8 cellular contexts compared by ENCODE assay signal in the genomic region with DNA sequence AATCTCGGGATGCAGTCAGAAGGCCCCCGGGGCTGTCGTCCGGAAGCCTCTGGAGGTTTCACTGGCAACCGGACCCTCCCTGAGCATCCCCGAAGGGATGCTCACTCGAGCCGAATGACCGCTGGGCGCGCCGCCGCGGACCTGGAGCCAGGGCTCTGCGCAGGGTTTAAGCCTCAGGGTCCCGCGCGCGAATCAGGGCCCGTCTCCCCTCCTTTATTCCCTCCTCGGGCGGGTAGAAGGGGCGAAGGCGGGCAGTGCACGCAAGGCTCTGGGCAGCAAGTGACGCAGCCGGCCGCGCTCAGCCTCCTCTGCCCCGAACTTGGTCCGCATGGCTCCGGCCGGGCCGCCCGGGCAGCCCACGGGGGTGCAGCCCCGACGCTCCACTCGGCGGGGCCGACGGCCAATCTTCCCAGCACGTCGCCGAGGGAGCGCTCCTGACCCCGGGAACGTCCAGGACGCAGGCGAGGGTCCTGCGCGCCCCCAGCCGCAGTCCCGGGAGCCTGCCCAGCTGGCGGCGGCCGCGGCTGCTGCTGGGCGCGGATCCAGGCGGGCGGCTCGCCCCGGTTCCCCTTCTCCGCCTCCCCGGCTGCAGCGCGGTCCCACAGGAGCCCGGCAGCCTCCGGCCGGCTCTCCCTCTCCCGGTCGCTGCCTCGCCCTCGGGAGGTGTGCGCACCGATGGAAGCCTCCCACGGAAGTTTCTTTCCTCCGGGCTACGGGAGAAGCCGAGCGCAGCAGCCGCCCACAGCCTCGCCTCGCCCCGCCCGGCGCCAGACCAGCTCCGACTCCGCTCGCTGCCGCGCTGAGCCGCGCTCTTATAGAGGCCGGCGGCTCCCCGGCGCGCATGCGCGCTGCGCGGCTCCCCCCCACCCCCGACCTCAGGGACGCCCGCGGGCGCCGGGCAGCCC.
DNase-seq lines count a peak whose midpoint lies in the region; ATAC-seq and TF ChIP-seq lines count a peak whose summit lies in the region.

SHISA2 (minus strand) TSS at position 786 of the 905 bp plus-strand sequence. CDS start 1,041 bp downstream, outside the sequence.

- peak within 1 kb of the TSS; percentile 39 to 67; a peak in 3 of 4 replicates for H3K4me3 ChIP-seq in DND-41 (ENCODE audit: low read depth in 1 of 2, low read length in 2 of 2)
- peak within 1 kb of the TSS; percentile 51 for H3K4me3 ChIP-seq in effector memory CD4-positive, alpha-beta T cell (ENCODE audit: insufficient read depth, low read depth, low read length, poor library complexity, severe bottlenecking)

- H3K79me2 ChIP-seq in DND-41 (ENCODE audit: insufficient read depth, low read length) = peaks cover 51% of the 10 kb centered on the region

- peak within 1 kb of the TSS; percentile 85 for H3K9ac ChIP-seq in DND-41 (ENCODE audit: low read depth, low read length)

- H3K9me3 ChIP-seq in DND-41 (ENCODE audit: insufficient read depth, low read length, severe bottlenecking) = no peaks in the 10 kb centered on the region
- no peaks in the 10 kb centered on the region for H3K9me3 ChIP-seq in effector memory CD4-positive, alpha-beta T cell (ENCODE audit: control insufficient read depth, low read length)

- ATAC-seq in DND-41 (ENCODE audit: insufficient read depth, low read depth) (peak; percentile 89), GM18873 (IDR thresholded peaks at IDR 0.05; ENCODE audit: low FRiP score, unreplicated experiment) (no peak), GM21717 (IDR thresholded peaks at IDR 0.05; ENCODE audit: unreplicated experiment) (no peak)
- ATAC-seq in stimulated activated naive CD8-positive, alpha-beta T cell treated with anti-CD3 and anti-CD28 coated beads, Interleukin-15, Interleukin-2, amounts not matched to agents 100 U/mL and 50 U/mL, for 24 hours = peak; percentile 67

- peak within 1 kb of the TSS; percentile 90 for H3K4me2 ChIP-seq in DND-41 (ENCODE audit: insufficient read depth, low read length)

- 0 out of 2 replicates have a peak, but pooled peaks cover 11% of the 10 kb centered on the region for H4K20me1 ChIP-seq in DND-41 (ENCODE audit: insufficient read depth, low read length)

- H3K27me3 ChIP-seq in DND-41 (ENCODE audit: insufficient read depth, low read length, poor library complexity) = no peaks in the 10 kb centered on the region
- H3K27me3 ChIP-seq in effector memory CD4-positive, alpha-beta T cell (replicated peaks; ENCODE audit: control insufficient read depth, insufficient read depth, low read length, poor library complexity, severe bottlenecking) = peaks cover 26% of the 10 kb centered on the region

- peak within 1 kb of the TSS; percentile 86 for H3K27ac ChIP-seq in DND-41 (ENCODE audit: low read length)
- no peak within 1 kb of the TSS for H3K27ac ChIP-seq in effector memory CD4-positive, alpha-beta T cell (ENCODE audit: insufficient read depth, low read length, poor library complexity, severe bottlenecking)

- no peak for TF ChIP-seq CTCF in DND-41 (IDR thresholded peaks at IDR 0.05; ENCODE audit: borderline replicate concordance, extremely low read depth, low read length, poor library complexity, severe bottlenecking)

- peak within 1 kb of the TSS; percentile 79 for H2AFZ ChIP-seq in DND-41 (ENCODE audit: low read depth, low read length)

- peaks cover 64% of the 10 kb centered on the region for H3K4me1 ChIP-seq in DND-41 (ENCODE audit: insufficient read depth, low read length)
- H3K4me1 ChIP-seq in effector memory CD4-positive, alpha-beta T cell (ENCODE audit: control insufficient read depth, insufficient read depth, low read length, poor library complexity, severe bottlenecking) = peaks cover 14% of the 10 kb centered on the region

- H3K36me3 ChIP-seq in DND-41 (ENCODE audit: insufficient read depth, low read length) = peaks cover 11% of the 10 kb centered on the region
- no peaks in the 10 kb centered on the region for H3K36me3 ChIP-seq in effector memory CD4-positive, alpha-beta T cell (ENCODE audit: control insufficient read depth, insufficient read depth, low read length)

- DNase-seq in DND-41 (peak; percentile 67), NCI-H1092 (lab: John Stamatoyannopoulos, UW) (peak; percentile 74), medulla oblongata (ENCODE audit: extremely low spot score) (peak; percentile 61)
- DNase-seq in activated CD4-positive, alpha-beta T cell treated with anti-CD3 and anti-CD28 coated beads, Interleukin-2, amount 50 U/mL, for 48 hours = peak; percentile 25 to 31
- peak in 1 of 3 donors; percentile 13 for DNase-seq in effector memory CD4-positive, alpha-beta T cell
- DNase-seq in stimulated activated naive CD8-positive, alpha-beta T cell treated with anti-CD3 and anti-CD28 coated beads, Interleukin-15, Interleukin-2, amounts not matched to agents 100 U/mL and 50 U/mL, for 24 hours = peak; percentile 31

Comparison
In these comparisons a context has a peak if more than half of its experiments do, and no peak if none do; other contexts are left out.
1. ATAC-seq: peak in DND-41 (single experiment) and stimulated activated naive CD8-positive, alpha-beta T cell treated with anti-CD3 and anti-CD28 coated beads, Interleukin-15, Interleukin-2, amounts not matched to agents 100 U/mL and 50 U/mL, for 24 hours (single experiment); none in GM18873 (single experiment) and GM21717 (single experiment).